8 cellular contexts compared by ENCODE assay signal in genomic region chr6:138592698-138593097, GRCh38.
DNase-seq lines count a peak whose midpoint lies in the region; ATAC-seq and TF ChIP-seq lines count a peak whose summit lies in the region.

No MANE protein-coding gene starts in this region.

- H3K9me3 ChIP-seq in OCI-LY1 (ENCODE audit: low read length) (no peaks in the 10 kb centered on the region), esophagus muscularis mucosa (no peaks in the 10 kb centered on the region), suprapubic skin (no peaks in the 10 kb centered on the region)

- H3K36me3 ChIP-seq in OCI-LY1 (ENCODE audit: insufficient read depth, low read length) = no peaks in the 10 kb centered on the region
- no peaks in the 10 kb centered on the region for H3K36me3 ChIP-seq in esophagus muscularis mucosa
- H3K36me3 ChIP-seq in suprapubic skin = peaks cover 2% of the 10 kb centered on the region

- no peaks in the 10 kb centered on the region for H3K9me2 ChIP-seq in OCI-LY1 (ENCODE audit: low read depth, low read length)

- H3K27me3 ChIP-seq in OCI-LY1 (ENCODE audit: insufficient read depth, low read length) (no peaks in the 10 kb centered on the region), esophagus muscularis mucosa (no peaks in the 10 kb centered on the region), suprapubic skin (no peaks in the 10 kb centered on the region)

- no peak for TF ChIP-seq EP300 in esophagus muscularis mucosa (IDR thresholded peaks at IDR 0.05)
- no peak for TF ChIP-seq EP300 in suprapubic skin (IDR thresholded peaks at IDR 0.05)

- no peak for DNase-seq in esophagus muscularis mucosa (ENCODE audit: extremely low spot score)
- DNase-seq in suprapubic skin (ENCODE audit: low spot score in 2 of 2) = no peak
- DNase-seq in NCI-H446 (lab: John Stamatoyannopoulos, UW) = no peak
- no peak for DNase-seq in NCI-H187 treated with DMSO at 0.1 percent for 48 hours (lab: John Stamatoyannopoulos, UW)
- no peak for DNase-seq in HUDEP-2 (lab: John Stamatoyannopoulos, UW; ENCODE audit: unreplicated experiment in 76 of 76)

- peak overlapping the region; percentile 40; the same call in 1 of the 2 replicates for H3K4me2 ChIP-seq in OCI-LY1 (ENCODE audit: low read length)

- H4K20me1 ChIP-seq in OCI-LY1 (ENCODE audit: insufficient read depth, low read length) = no peaks in the 10 kb centered on the region

- intact Hi-C loops in esophagus muscularis mucosa (cut with DNase I) = loop anchor here (5.0 kb wide), 2 partner anchors 100 to 475 kb away; no protein-coding TSS in a partner anchor

- TF ChIP-seq POLR2A in esophagus muscularis mucosa (IDR thresholded peaks at IDR 0.05; ENCODE audit: low read depth) = no peak
- no peak for TF ChIP-seq POLR2A in suprapubic skin (IDR thresholded peaks at IDR 0.05)

- no peaks in the 10 kb centered on the region for H3K79me2 ChIP-seq in OCI-LY1 (ENCODE audit: insufficient read depth, low read length)

- peak; percentile 77 for ATAC-seq in GM18511 (IDR thresholded peaks at IDR 0.05; ENCODE audit: unreplicated experiment)
- ATAC-seq in HG02610 (IDR thresholded peaks at IDR 0.05; ENCODE audit: unreplicated experiment) = peak; percentile 47

- no peaks in the 10 kb centered on the region for H3F3A ChIP-seq in OCI-LY1 (ENCODE audit: insufficient read depth, low read length)

- no peak overlapping the region for H2AFZ ChIP-seq in OCI-LY1 (ENCODE audit: low read length)

- H3K27ac ChIP-seq in OCI-LY1 (ENCODE audit: low read depth, low read length, poor library complexity, severe bottlenecking) (no peak overlapping the region), esophagus muscularis mucosa (replicated peaks in 1 of 4) (peak overlapping the region; percentile 27 to 74 (median 60)), suprapubic skin (peak overlapping the region; percentile 70)

- H3K4me1 ChIP-seq in OCI-LY1 (ENCODE audit: insufficient read depth, low read length, severe bottlenecking) = peaks cover 12% of the 10 kb centered on the region
- H3K4me1 ChIP-seq in esophagus muscularis mucosa = peaks cover 18 to 41% (median 35%) of the 10 kb centered on the region in 4 donors
- peaks cover 37% of the 10 kb centered on the region for H3K4me1 ChIP-seq in suprapubic skin

- no peak overlapping the region for H3K9ac ChIP-seq in OCI-LY1 (ENCODE audit: low read length)

- H3K4me3 ChIP-seq in OCI-LY1 (ENCODE audit: low read depth, low read length, poor library complexity, severe bottlenecking) = peak overlapping the region; percentile 7
- peak overlapping the region in 1 of 4 donors; percentile 18 for H3K4me3 ChIP-seq in esophagus muscularis mucosa
- H3K4me3 ChIP-seq in suprapubic skin = peak overlapping the region; percentile 12

- 86% methylated on average over 1 of the region's 1 CpG for WGBS in esophagus muscularis mucosa
- 47% methylated on average over 1 of the region's 1 CpG for WGBS in suprapubic skin

- TF ChIP-seq CTCF in OCI-LY1 (IDR thresholded peaks at IDR 0.05; ENCODE audit: low read length) (no peak), esophagus muscularis mucosa (IDR thresholded peaks at IDR 0.05) (no peak), suprapubic skin (IDR thresholded peaks at IDR 0.05) (no peak)
